1 cellular context compared by ENCODE assay signal in the genomic region with DNA sequence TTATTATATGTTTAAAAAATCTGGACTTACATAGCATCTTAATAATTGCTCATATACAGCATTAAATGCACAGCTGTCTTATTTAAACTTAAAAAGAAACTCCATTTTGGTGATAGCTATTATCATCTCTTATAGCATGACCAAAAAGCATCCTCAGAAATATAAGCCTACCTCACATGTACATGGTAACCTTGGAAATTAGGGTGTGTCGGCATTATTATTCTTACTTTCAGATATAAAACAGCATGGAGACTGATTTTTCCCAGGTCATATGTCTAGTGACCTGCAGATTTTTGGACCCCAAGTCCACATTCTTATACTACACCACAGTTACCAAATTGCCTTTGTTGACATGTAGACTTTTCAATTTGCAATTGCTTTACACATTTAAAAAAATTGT.
TF ChIP-seq lines count a peak whose summit lies in the region.

No MANE protein-coding gene starts in this region.

TF ChIP-seq in IMR-90, 13 proteins besides CTCF, POLR2A, EP300 and RAD21 (continued from another document):
- TF ChIP-seq, protein P1, sequence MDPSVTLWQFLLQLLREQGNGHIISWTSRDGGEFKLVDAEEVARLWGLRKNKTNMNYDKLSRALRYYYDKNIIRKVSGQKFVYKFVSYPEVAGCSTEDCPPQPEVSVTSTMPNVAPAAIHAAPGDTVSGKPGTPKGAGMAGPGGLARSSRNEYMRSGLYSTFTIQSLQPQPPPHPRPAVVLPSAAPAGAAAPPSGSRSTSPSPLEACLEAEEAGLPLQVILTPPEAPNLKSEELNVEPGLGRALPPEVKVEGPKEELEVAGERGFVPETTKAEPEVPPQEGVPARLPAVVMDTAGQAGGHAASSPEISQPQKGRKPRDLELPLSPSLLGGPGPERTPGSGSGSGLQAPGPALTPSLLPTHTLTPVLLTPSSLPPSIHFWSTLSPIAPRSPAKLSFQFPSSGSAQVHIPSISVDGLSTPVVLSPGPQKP (IDR thresholded peaks at IDR 0.05; ENCODE audit: borderline replicate concordance, low read depth, low read length) = no peak
- TF ChIP-seq SMC3 (IDR thresholded peaks at IDR 0.05; ENCODE audit: low read depth, low read length) = no peak
